Comparison of ENCODE assay signal across 16 cellular contexts in genomic region chr10:126398383-126398743, GRCh38.
"Had no signal": no experiment of that assay in that cellular context is flagged by ENCODE, and none has a peak within 500 bp of the region (broad histone marks: within the 10 kb centered on the region; RNA-seq: fewer than 3 reads in every experiment).

No MANE protein-coding gene starts in this region.

- H3K27me3 ChIP-seq: thyroid gland had no signal

- H3K4me1 Mint-ChIP-seq: activated naive CD4-positive, alpha-beta T cell treated with anti-CD3 and anti-CD28 coated beads, Interleukin-2, amount 10 ng/mL, durations not matched to agents 7 days and 5 days; natural killer cell had no signal

- H3K4me3 Mint-ChIP-seq: activated naive CD4-positive, alpha-beta T cell treated with anti-CD3 and anti-CD28 coated beads, Interleukin-2, amount 10 ng/mL, durations not matched to agents 7 days and 5 days; natural killer cell; T-helper 1 cell treated with Interleukin-12 subunit alpha and Interleukin-12 subunit beta and Interleukin-4 antibody, amounts not matched to agents 30 μg/mL and 1 μg/mL, for 36 hours; WTC11 had no signal

- H3K36me3 ChIP-seq: thyroid gland had no signal

- H3K9me3 ChIP-seq: mucosa of descending colon, thyroid gland had no signal

- DNase-seq: activated CD4-positive, alpha-beta T cell treated with anti-CD3 and anti-CD28 coated beads for 48 hours; activated naive CD4-positive, alpha-beta T cell treated with anti-CD3 and anti-CD28 coated beads, Interleukin-2, amount 10 ng/mL, durations not matched to agents 7 days and 5 days; dermis blood vessel endothelial cell; glutamatergic neuron; left cardiac atrium; mucosa of descending colon; natural killer cell; stimulated activated CD4-positive, alpha-beta T cell treated with anti-CD3 and anti-CD28 coated beads, Interleukin-15, amount 100 ng/mL, for 24 hours; stimulated activated CD4-positive, alpha-beta T cell treated with anti-CD3 and anti-CD28 coated beads, Interleukin-4, amount 100 ng/mL, for 24 hours; thyroid gland had no signal

- H3K36me3 Mint-ChIP-seq: activated naive CD4-positive, alpha-beta T cell treated with anti-CD3 and anti-CD28 coated beads, Interleukin-2, amount 10 ng/mL, durations not matched to agents 7 days and 5 days; brain; natural killer cell; WTC11 had no signal

- H3K27me3 Mint-ChIP-seq: activated naive CD4-positive, alpha-beta T cell treated with anti-CD3 and anti-CD28 coated beads, Interleukin-2, amount 10 ng/mL, durations not matched to agents 7 days and 5 days; brain had no signal

- ATAC-seq: esophagus mucosa, mucosa of descending colon, natural killer cell, sciatic nerve had no signal

- H3K4me1 ChIP-seq: thyroid gland had no signal

- H3K4me3 ChIP-seq: lung, mucosa of descending colon, thyroid gland had no signal

- H3K27ac ChIP-seq: thyroid gland had no signal

- H3K9me3 Mint-ChIP-seq: natural killer cell had no signal

- H3K27ac Mint-ChIP-seq: activated naive CD4-positive, alpha-beta T cell treated with anti-CD3 and anti-CD28 coated beads, Interleukin-2, amount 10 ng/mL, durations not matched to agents 7 days and 5 days; natural killer cell; T-helper 1 cell treated with Interleukin-12 subunit alpha and Interleukin-12 subunit beta and Interleukin-4 antibody, amounts not matched to agents 30 μg/mL and 1 μg/mL, for 36 hours; WTC11 had no signal
